ENCODE assay signal across 9 cellular contexts in the genomic region with DNA sequence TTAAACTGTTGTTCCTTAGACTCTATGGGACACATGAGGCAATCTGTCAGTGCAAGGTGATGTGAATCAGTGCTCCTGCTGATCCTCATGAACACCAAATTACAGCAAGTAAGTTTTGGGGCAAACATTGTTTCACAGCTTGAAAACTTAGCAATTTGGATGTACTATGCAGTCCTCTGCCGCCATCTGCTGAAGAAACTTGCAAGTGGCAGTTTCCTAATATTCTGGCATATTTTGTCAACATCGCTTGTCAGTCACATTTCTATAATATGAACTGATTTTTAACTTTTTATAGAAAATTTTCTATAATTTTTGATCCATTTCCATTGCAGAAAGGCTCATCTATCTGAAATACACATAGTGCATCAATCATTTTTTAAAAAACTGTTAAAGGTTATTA.
DNase-seq lines count a peak whose midpoint lies in the region; ATAC-seq, FAIRE-seq and TF ChIP-seq lines count a peak whose summit lies in the region.
"Had no signal": no experiment of that assay in that cellular context is flagged by ENCODE, and none has a peak within 500 bp of the region (broad histone marks: within the 10 kb centered on the region; RNA-seq: fewer than 3 reads in every experiment).

No MANE protein-coding gene starts in this region.

- ATAC-seq in GM18861 (IDR thresholded peaks at IDR 0.05; ENCODE audit: unreplicated experiment), result no peak

- peak; percentile 13 for FAIRE-seq in TTC549 (lab: Jason Lieb, UNC)
- FAIRE-seq in GM19239 (lab: Jason Lieb, UNC), result no peak

- DNase-seq in DMS79 (lab: John Stamatoyannopoulos, UW) (peak; percentile 9), DMS79 treated with DMSO at 0.1 percent for 48 hours (lab: John Stamatoyannopoulos, UW) (no peak), HuH-7 (ENCODE audit: low spot score) (peak; percentile 8), foreskin fibroblast (peak; percentile 20 to 66), GM19239 (ENCODE audit: insufficient read length, low spot score) (no peak)
- DNase-seq in stimulated activated CD4-positive, alpha-beta T cell treated with anti-CD3 and anti-CD28 coated beads, Interleukin-4, amount 100 ng/mL, for 1 hour, result peak; percentile 15

- no peak overlapping the region for H3K4me3 ChIP-seq in foreskin fibroblast (ENCODE audit: low read depth in 1 of 2, low read length in 2 of 2)
- H3K4me3 ChIP-seq: BLaER1 treated with 17β-estradiol and CSF1 and Interleukin-3, amounts not matched to agents 10 nM and 100 nM had no signal

- TF ChIP-seq CTCF in foreskin fibroblast (IDR thresholded peaks at IDR 0.05; ENCODE audit: low read depth, low read length), result peak; percentile 46

Comparison
In these comparisons a context has a peak if more than half of its experiments do, and no peak if none do; other contexts are left out.
1. DNase-seq: peak in DMS79 (single experiment), HuH-7 (single experiment), foreskin fibroblast (2 of 2) and stimulated activated CD4-positive, alpha-beta T cell treated with anti-CD3 and anti-CD28 coated beads, Interleukin-4, amount 100 ng/mL, for 1 hour (single experiment); none in DMS79 treated with DMSO at 0.1 percent for 48 hours (single experiment) and GM19239 (single experiment).